18 cellular contexts compared by ENCODE assay signal in genomic region chr20:49833483-49833882, GRCh38.
"Had no signal": no experiment of that assay in that cellular context is flagged by ENCODE, and none has a peak within 500 bp of the region (broad histone marks: within the 10 kb centered on the region; RNA-seq: fewer than 3 reads in every experiment).

No MANE protein-coding gene starts in this region.

- ATAC-seq: mucosa of descending colon; naive thymus-derived CD8-positive, alpha-beta T cell; stimulated activated naive CD8-positive, alpha-beta T cell treated with anti-CD3 and anti-CD28 coated beads, Interleukin-15, Interleukin-2, amounts not matched to agents 100 U/mL and 50 U/mL, for 24 hours had no signal

- H3K27ac ChIP-seq: adrenal gland, cardiac muscle cell, skin epidermis, suprapubic skin had no signal

- H3K36me3 ChIP-seq: cardiac muscle cell had no signal

- H3K27me3 ChIP-seq: adrenal gland, cardiac muscle cell, dorsolateral prefrontal cortex, suprapubic skin had no signal

- H3K9me3 Mint-ChIP-seq: endodermal cell; naive thymus-derived CD8-positive, alpha-beta T cell had no signal

- H3K27ac Mint-ChIP-seq: endodermal cell had no signal

- H3K4me3 Mint-ChIP-seq: endodermal cell; naive thymus-derived CD8-positive, alpha-beta T cell had no signal

- H3K9me3 ChIP-seq: adrenal gland, mucosa of descending colon, suprapubic skin had no signal

- H3K4me3 ChIP-seq: adrenal gland, cardiac muscle cell, dorsolateral prefrontal cortex, mucosa of descending colon, skin epidermis, suprapubic skin had no signal

- H3K27me3 Mint-ChIP-seq: naive thymus-derived CD8-positive, alpha-beta T cell had no signal

- DNase-seq: activated CD4-positive, alpha-beta T cell treated with anti-CD3 and anti-CD28 coated beads, Interleukin-2, amount 50 U/mL, for 4 hours; activated naive CD4-positive, alpha-beta T cell treated with anti-CD3 and anti-CD28 coated beads, Interleukin-2, amount 50 U/mL, for 16 hours; adrenal gland; dorsolateral prefrontal cortex; endodermal cell; erythroblast; mammary epithelial cell; mucosa of descending colon; naive thymus-derived CD8-positive, alpha-beta T cell; nucleus accumbens; posterior cingulate gyrus; stimulated activated CD4-positive, alpha-beta T cell treated with anti-CD3 and anti-CD28 coated beads, Interleukin-4, amount 100 ng/mL, for 24 hours; stimulated activated naive CD8-positive, alpha-beta T cell treated with anti-CD3 and anti-CD28 coated beads, Interleukin-15, Interleukin-2, amounts not matched to agents 100 U/mL and 50 U/mL, for 24 hours; T-helper 2 cell; trophoblast cell had no signal
